1 cellular context compared by ENCODE assay signal in the genomic region with DNA sequence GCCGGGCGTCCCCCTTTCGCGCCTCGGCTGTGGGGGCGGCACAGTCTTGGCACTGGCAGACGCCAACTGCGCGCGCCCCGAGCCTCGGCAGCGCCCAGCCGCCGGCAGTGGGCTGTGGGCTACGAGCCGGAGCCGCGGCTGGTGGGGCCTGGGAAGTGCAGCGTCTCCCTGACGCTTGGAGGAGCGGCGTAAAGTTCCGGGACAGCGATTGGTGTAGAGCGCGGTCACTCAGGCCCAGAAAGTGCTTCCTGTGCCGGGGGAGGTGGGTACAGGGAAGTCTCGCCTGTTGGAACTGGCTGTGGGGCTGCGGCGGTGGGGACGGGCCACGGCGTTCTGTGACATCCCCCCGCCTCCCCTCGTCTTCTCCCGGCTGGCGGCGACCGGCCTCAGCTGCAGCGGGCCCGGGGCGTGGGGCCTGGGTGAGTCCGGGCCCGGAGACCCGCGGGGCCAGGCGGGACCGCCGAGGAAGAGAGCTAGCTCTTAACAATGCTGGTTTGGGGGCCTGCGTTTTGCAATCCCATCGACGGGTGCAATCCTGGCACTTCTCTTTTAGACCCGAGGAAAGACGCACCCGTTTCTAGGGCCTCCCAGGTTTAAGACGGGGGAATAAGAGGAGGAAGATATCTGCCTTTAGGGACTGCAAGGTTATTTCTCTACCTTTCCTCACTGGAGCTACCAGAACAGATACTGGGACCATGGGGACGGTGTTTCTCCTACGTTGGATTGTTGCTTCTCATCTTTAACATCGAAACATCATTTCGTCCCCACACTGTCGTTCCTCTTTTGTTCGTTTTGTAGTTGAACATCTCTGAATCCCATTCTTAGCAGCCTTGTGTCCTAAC.
TF ChIP-seq lines count a peak whose summit lies in the region.

A gene (minus strand): TSS at position 157 of the 842 bp plus-strand sequence. CDS start 233 bp downstream, outside the sequence.
A gene (plus strand): TSS at position 265 of the 842 bp plus-strand sequence. CDS start 4,575 bp downstream, outside the sequence.

TF ChIP-seq in HepG2, 621 proteins besides CTCF, POLR2A, EP300 and RAD21 (continued from another document and continues in another):
- TF ChIP-seq, protein P1, sequence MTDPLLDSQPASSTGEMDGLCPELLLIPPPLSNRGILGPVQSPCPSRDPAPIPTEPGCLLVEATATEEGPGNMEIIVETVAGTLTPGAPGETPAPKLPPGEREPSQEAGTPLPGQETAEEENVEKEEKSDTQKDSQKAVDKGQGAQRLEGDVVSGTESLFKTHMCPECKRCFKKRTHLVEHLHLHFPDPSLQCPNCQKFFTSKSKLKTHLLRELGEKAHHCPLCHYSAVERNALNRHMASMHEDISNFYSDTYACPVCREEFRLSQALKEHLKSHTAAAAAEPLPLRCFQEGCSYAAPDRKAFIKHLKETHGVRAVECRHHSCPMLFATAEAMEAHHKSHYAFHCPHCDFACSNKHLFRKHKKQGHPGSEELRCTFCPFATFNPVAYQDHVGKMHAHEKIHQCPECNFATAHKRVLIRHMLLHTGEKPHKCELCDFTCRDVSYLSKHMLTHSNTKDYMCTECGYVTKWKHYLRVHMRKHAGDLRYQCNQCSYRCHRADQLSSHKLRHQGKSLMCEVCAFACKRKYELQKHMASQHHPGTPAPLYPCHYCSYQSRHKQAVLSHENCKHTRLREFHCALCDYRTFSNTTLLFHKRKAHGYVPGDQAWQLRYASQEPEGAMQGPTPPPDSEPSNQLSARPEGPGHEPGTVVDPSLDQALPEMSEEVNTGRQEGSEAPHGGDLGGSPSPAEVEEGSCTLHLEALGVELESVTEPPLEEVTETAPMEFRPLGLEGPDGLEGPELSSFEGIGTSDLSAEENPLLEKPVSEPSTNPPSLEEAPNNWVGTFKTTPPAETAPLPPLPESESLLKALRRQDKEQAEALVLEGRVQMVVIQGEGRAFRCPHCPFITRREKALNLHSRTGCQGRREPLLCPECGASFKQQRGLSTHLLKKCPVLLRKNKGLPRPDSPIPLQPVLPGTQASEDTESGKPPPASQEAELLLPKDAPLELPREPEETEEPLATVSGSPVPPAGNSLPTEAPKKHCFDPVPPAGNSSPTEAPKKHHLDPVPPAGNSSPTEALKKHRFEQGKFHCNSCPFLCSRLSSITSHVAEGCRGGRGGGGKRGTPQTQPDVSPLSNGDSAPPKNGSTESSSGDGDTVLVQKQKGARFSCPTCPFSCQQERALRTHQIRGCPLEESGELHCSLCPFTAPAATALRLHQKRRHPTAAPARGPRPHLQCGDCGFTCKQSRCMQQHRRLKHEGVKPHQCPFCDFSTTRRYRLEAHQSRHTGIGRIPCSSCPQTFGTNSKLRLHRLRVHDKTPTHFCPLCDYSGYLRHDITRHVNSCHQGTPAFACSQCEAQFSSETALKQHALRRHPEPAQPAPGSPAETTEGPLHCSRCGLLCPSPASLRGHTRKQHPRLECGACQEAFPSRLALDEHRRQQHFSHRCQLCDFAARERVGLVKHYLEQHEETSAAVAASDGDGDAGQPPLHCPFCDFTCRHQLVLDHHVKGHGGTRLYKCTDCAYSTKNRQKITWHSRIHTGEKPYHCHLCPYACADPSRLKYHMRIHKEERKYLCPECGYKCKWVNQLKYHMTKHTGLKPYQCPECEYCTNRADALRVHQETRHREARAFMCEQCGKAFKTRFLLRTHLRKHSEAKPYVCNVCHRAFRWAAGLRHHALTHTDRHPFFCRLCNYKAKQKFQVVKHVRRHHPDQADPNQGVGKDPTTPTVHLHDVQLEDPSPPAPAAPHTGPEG (CRISPR knock-in tag; IDR thresholded peaks at IDR 0.05), result 0 out of 2 replicates have a peak, but pooled peaks have one; percentile 36
- TF ChIP-seq, protein P2, sequence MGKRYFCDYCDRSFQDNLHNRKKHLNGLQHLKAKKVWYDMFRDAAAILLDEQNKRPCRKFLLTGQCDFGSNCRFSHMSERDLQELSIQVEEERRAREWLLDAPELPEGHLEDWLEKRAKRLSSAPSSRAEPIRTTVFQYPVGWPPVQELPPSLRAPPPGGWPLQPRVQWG (CRISPR knock-in tag; IDR thresholded peaks at IDR 0.05; ENCODE audit: borderline replicate concordance, low read depth), result no peak; the same call in 1 of the 2 replicates
- TF ChIP-seq, protein P3, sequence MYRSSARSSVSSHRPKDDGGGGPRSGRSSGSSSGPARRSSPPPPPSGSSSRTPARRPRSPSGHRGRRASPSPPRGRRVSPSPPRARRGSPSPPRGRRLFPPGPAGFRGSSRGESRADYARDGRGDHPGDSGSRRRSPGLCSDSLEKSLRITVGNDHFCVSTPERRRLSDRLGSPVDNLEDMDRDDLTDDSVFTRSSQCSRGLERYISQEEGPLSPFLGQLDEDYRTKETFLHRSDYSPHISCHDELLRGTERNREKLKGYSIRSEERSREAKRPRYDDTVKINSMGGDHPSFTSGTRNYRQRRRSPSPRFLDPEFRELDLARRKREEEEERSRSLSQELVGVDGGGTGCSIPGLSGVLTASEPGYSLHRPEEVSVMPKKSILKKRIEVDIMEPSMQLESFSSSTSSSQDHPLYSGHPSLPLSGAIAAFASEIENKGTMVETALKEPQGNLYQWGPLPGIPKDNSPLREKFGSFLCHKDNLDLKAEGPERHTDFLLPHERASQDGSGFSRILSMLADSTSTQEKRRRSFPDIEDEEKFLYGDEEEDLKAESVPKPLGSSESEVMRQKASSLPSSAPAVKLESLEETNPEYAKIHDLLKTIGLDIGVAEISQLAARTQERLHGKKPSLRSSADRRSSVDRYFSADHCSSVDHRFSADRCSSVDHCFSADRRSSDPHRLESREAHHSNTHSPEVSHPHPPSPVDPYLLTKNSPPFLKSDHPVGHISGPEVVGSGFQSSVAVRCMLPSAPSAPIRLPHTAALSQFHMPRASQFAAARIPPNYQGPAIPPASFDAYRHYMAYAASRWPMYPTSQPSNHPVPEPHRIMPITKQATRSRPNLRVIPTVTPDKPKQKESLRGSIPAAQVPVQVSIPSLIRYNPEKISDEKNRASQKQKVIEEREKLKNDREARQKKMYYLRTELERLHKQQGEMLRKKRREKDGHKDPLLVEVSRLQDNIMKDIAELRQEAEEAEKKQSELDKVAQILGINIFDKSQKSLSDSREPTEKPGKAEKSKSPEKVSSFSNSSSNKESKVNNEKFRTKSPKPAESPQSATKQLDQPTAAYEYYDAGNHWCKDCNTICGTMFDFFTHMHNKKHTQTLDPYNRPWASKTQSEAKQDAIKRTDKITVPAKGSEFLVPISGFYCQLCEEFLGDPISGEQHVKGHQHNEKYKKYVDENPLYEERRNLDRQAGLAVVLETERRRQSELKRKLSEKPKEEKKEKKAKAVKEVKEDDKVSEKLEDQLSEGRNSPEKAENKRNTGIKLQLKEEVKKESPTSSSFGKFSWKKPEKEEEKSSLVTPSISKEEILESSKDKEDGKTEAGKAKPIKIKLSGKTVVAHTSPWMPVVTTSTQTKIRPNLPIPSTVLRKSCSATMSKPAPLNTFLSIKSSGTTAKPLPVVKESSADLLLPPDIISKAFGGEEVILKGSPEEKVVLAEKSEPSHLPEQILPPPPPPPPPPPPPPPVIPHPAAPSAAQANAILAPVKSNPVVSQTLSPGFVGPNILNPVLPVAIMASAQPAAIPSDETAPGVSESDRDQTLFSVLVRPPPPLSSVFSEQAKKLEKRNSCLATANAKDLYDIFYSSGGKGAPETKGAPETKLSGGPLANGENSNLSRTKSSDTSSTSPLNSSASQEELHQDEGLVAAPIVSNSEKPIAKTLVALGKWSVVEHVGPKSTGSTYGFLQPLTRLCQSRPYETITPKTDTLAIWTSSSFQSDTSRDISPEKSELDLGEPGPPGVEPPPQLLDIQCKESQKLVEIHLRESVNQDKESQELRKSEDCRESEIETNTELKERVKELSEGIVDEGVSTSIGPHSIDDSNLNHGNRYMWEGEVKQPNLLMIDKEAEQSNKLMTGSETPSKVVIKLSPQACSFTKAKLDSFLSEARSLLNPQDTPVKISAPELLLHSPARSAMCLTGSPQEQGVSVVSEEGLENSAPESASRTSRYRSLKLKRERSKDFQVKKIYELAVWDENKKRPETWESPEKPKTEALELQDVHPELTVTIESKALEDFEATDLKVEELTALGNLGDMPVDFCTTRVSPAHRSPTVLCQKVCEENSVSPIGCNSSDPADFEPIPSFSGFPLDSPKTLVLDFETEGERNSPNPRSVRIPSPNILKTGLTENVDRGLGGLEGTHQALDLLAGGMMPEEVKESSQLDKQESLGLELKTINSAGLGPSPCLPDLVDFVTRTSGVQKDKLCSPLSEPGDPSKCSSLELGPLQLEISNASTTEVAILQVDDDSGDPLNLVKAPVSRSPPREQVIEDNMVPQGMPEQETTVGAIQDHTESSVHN (CRISPR knock-in tag; IDR thresholded peaks at IDR 0.05), result no peak
- no peak for TF ChIP-seq MBD4 (IDR thresholded peaks at IDR 0.05; ENCODE audit: borderline replicate concordance, low read length)
- TF ChIP-seq SMARCC2 (IDR thresholded peaks at IDR 0.05), result no peak
- no peak for TF ChIP-seq ZNF329 (CRISPR knock-in tag; IDR thresholded peaks at IDR 0.05; ENCODE audit: low read depth)
- TF ChIP-seq, protein P4, sequence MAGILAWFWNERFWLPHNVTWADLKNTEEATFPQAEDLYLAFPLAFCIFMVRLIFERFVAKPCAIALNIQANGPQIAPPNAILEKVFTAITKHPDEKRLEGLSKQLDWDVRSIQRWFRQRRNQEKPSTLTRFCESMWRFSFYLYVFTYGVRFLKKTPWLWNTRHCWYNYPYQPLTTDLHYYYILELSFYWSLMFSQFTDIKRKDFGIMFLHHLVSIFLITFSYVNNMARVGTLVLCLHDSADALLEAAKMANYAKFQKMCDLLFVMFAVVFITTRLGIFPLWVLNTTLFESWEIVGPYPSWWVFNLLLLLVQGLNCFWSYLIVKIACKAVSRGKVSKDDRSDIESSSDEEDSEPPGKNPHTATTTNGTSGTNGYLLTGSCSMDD (CRISPR knock-in tag; IDR thresholded peaks at IDR 0.05), result no peak
- TF ChIP-seq, protein P5, sequence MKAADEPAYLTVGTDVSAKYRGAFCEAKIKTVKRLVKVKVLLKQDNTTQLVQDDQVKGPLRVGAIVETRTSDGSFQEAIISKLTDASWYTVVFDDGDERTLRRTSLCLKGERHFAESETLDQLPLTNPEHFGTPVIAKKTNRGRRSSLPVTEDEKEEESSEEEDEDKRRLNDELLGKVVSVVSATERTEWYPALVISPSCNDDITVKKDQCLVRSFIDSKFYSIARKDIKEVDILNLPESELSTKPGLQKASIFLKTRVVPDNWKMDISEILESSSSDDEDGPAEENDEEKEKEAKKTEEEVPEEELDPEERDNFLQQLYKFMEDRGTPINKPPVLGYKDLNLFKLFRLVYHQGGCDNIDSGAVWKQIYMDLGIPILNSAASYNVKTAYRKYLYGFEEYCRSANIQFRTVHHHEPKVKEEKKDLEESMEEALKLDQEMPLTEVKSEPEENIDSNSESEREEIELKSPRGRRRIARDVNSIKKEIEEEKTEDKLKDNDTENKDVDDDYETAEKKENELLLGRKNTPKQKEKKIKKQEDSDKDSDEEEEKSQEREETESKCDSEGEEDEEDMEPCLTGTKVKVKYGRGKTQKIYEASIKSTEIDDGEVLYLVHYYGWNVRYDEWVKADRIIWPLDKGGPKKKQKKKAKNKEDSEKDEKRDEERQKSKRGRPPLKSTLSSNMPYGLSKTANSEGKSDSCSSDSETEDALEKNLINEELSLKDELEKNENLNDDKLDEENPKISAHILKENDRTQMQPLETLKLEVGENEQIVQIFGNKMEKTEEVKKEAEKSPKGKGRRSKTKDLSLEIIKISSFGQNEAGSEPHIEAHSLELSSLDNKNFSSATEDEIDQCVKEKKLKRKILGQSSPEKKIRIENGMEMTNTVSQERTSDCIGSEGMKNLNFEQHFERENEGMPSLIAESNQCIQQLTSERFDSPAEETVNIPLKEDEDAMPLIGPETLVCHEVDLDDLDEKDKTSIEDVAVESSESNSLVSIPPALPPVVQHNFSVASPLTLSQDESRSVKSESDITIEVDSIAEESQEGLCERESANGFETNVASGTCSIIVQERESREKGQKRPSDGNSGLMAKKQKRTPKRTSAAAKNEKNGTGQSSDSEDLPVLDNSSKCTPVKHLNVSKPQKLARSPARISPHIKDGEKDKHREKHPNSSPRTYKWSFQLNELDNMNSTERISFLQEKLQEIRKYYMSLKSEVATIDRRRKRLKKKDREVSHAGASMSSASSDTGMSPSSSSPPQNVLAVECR (CRISPR knock-in tag; IDR thresholded peaks at IDR 0.05; ENCODE audit: borderline replicate concordance), result peak; percentile 93
- no peak; the same call in 1 of the 2 replicates for TF ChIP-seq ZNF552 (CRISPR knock-in tag; IDR thresholded peaks at IDR 0.05; ENCODE audit: borderline replicate concordance)
- TF ChIP-seq ZNF549 (CRISPR knock-in tag; IDR thresholded peaks at IDR 0.05), result no peak
- TF ChIP-seq SIN3A (IDR thresholded peaks at IDR 0.05; ENCODE audit: borderline replicate concordance, low read depth, low read length), result 0 out of 2 replicates have a peak, but pooled peaks have one; percentile 9
- TF ChIP-seq, protein P6, sequence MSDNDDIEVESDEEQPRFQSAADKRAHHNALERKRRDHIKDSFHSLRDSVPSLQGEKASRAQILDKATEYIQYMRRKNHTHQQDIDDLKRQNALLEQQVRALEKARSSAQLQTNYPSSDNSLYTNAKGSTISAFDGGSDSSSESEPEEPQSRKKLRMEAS (IDR thresholded peaks at IDR 0.05), result peak; percentile 49; the same call in 1 of the 2 replicates
- no peak for TF ChIP-seq DPF2 (CRISPR knock-in tag; IDR thresholded peaks at IDR 0.05; ENCODE audit: borderline replicate concordance, low read depth)
- TF ChIP-seq SIX4 (CRISPR knock-in tag; IDR thresholded peaks at IDR 0.05), result 0 out of 2 replicates have a peak, but pooled peaks have one; percentile 21
- TF ChIP-seq ZNF432 (CRISPR knock-in tag; IDR thresholded peaks at IDR 0.05; ENCODE audit: borderline replicate concordance), result no peak
- TF ChIP-seq, protein P7, sequence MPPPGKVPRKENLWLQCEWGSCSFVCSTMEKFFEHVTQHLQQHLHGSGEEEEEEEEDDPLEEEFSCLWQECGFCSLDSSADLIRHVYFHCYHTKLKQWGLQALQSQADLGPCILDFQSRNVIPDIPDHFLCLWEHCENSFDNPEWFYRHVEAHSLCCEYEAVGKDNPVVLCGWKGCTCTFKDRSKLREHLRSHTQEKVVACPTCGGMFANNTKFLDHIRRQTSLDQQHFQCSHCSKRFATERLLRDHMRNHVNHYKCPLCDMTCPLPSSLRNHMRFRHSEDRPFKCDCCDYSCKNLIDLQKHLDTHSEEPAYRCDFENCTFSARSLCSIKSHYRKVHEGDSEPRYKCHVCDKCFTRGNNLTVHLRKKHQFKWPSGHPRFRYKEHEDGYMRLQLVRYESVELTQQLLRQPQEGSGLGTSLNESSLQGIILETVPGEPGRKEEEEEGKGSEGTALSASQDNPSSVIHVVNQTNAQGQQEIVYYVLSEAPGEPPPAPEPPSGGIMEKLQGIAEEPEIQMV (CRISPR knock-in tag; IDR thresholded peaks at IDR 0.05; ENCODE audit: low read depth), result peak; percentile 69; the same call in 1 of the 2 replicates
- TF ChIP-seq, protein P8, sequence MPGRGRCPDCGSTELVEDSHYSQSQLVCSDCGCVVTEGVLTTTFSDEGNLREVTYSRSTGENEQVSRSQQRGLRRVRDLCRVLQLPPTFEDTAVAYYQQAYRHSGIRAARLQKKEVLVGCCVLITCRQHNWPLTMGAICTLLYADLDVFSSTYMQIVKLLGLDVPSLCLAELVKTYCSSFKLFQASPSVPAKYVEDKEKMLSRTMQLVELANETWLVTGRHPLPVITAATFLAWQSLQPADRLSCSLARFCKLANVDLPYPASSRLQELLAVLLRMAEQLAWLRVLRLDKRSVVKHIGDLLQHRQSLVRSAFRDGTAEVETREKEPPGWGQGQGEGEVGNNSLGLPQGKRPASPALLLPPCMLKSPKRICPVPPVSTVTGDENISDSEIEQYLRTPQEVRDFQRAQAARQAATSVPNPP (CRISPR knock-in tag; IDR thresholded peaks at IDR 0.05), result no peak
- no peak for TF ChIP-seq KLF12 (CRISPR knock-in tag; IDR thresholded peaks at IDR 0.05; ENCODE audit: borderline replicate concordance)
- TF ChIP-seq, protein P9, sequence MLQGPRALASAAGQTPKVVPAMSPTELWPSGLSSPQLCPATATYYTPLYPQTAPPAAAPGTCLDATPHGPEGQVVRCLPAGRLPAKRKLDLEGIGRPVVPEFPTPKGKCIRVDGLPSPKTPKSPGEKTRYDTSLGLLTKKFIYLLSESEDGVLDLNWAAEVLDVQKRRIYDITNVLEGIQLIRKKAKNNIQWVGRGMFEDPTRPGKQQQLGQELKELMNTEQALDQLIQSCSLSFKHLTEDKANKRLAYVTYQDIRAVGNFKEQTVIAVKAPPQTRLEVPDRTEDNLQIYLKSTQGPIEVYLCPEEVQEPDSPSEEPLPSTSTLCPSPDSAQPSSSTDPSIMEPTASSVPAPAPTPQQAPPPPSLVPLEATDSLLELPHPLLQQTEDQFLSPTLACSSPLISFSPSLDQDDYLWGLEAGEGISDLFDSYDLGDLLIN (CRISPR knock-in tag; IDR thresholded peaks at IDR 0.05; ENCODE audit: borderline replicate concordance), result peak; percentile 48; the same call in 1 of the 2 replicates
